Comparison of ENCODE assay signal across 5 cellular contexts in genomic region chr11:129763569-129763968, GRCh38. TPM values are rescaled to one million over a fixed set of nuclear protein-coding genes. Genes with fewer than 3 reads are reported as not detected.
"Had no signal": no experiment of that assay in that cellular context is flagged by ENCODE, and none has a peak within 500 bp of the region (broad histone marks: within the 10 kb centered on the region; RNA-seq: fewer than 3 reads in every experiment).

No MANE protein-coding gene starts in this region.

RNA-seq across cellular contexts. Expression of gene TMEM45B, which starts 52.1 kb away (rescaled TPM):
- total RNA-seq: activated B cell treated with CpG ODN at 0.5 μM for 24 hours, astrocyte, endodermal cell, fibroblast of lung, fibroblast of villous mesenchyme had no signal
- polyA plus RNA-seq: fibroblast of lung had no signal
